6 cellular contexts compared by ENCODE assay signal in genomic region chr11:75304941-75305340, GRCh38. TPM values are rescaled to one million over a fixed set of nuclear protein-coding genes. Genes with fewer than 3 reads are reported as not detected.
DNase-seq lines count a peak whose midpoint lies in the region; ATAC-seq and TF ChIP-seq lines count a peak whose summit lies in the region.
"Not testable (repeated sequence)": the region's sequence is repeated elsewhere in the genome, so short reads cannot be mapped to it uniquely, and the experiment has no call there.

No MANE protein-coding gene starts in this region.

- not testable (repeated sequence) for ATAC-seq in T-helper 17 cell, heart left ventricle

- not testable (repeated sequence) for H3K27me3 ChIP-seq in mammary epithelial cell (ENCODE audit: insufficient read depth, low read length); heart left ventricle

- not testable (repeated sequence) for H3K9me3 ChIP-seq in T-helper 17 cell (ENCODE audit: control insufficient read depth, low read length, poor library complexity, severe bottlenecking); mammary epithelial cell (replicated peaks; ENCODE audit: insufficient read depth, low read length); heart left ventricle

- H3K27ac ChIP-seq in mammary epithelial cell (ENCODE audit: insufficient read depth, low read depth, low read length): not testable (repeated sequence)
- peak overlapping the region; percentile 99 for H3K27ac ChIP-seq in cingulate gyrus (ENCODE audit: low read depth, low read length)
- H3K27ac ChIP-seq in heart left ventricle: peak overlapping the region in 8 of 12 donors; percentile 42 to 81 (median 75)
- peak overlapping the region; percentile 99 for H3K27ac ChIP-seq in substantia nigra (ENCODE audit: low read depth, low read length, poor library complexity, severe bottlenecking)

- H2AFZ ChIP-seq in mammary epithelial cell (ENCODE audit: low read depth, low read length): not testable (repeated sequence)

- H3K27me3 Mint-ChIP-seq in T-helper 17 cell: not testable (repeated sequence)

- not testable (repeated sequence) for H3K4me3 Mint-ChIP-seq in T-helper 17 cell

- dilution Hi-C loops in mammary epithelial cell (cut with HindIII; ENCODE audit: low sequenced_read_pairs): loop anchor here (5.0 kb wide), 1 partner anchor 32 kb away; no protein-coding TSS in a partner anchor

- H3K36me3 ChIP-seq in mammary epithelial cell (ENCODE audit: insufficient read depth, low read length); heart left ventricle: not testable (repeated sequence)

- BruUV-seq in mammary epithelial cell (replicated peaks; lab: Mats Ljungman, UMichigan): not testable (repeated sequence)

- peaks cover 17% of the 10 kb centered on the region for H3K4me1 Mint-ChIP-seq in T-helper 17 cell

- intact Hi-C loops in mammary epithelial cell (cut with micrococcal nuclease); heart left ventricle (cut with DNase I): not testable (repeated sequence)

- H3K79me2 ChIP-seq in mammary epithelial cell (ENCODE audit: insufficient read depth, low read length): not testable (repeated sequence)

- H3K4me1 ChIP-seq in mammary epithelial cell (ENCODE audit: insufficient read depth, low read length): not testable (repeated sequence)
- H3K4me1 ChIP-seq in heart left ventricle: peaks cover 5 to 52% (median 25%) of the 10 kb centered on the region in 12 donors

- not testable (repeated sequence) for DNase-seq in T-helper 17 cell; heart left ventricle; substantia nigra (lab: John Stamatoyannopoulos, UW)
- DNase-seq in mammary epithelial cell: peak; percentile 17
- peak; percentile 41 for DNase-seq in kidney tubule cell (ENCODE audit: low spot score)

- in situ Hi-C loops in mammary epithelial cell (cut with MboI; ENCODE audit: low sequenced_read_pairs in 2 of 2): not testable (repeated sequence)

- not testable (repeated sequence) for H3K4me2 ChIP-seq in mammary epithelial cell (ENCODE audit: insufficient read depth, low read depth, low read length)

- TF ChIP-seq CTCF in mammary epithelial cell (conservative IDR thresholded peaks at IDR 0.05 in 1 of 2, IDR thresholded peaks at IDR 0.05 in 1 of 2; ENCODE audit: extremely low read depth in 1 of 2, insufficient read depth in 1 of 2, low read depth in 1 of 2, low read length in 2 of 2); heart left ventricle (IDR thresholded peaks at IDR 0.05): not testable (repeated sequence)

- H4K20me1 ChIP-seq in mammary epithelial cell (ENCODE audit: insufficient read depth, low read length): not testable (repeated sequence)

- not testable (repeated sequence) for H3K4me3 ChIP-seq in mammary epithelial cell (replicated peaks in 1 of 3; ENCODE audit: insufficient read depth in 1 of 3, low read depth in 2 of 3, low read length in 3 of 3)
- peak overlapping the region in 1 of 12 donors; percentile 46 for H3K4me3 ChIP-seq in heart left ventricle

- H3K27ac Mint-ChIP-seq in T-helper 17 cell: peak overlapping the region; percentile 14

- not testable (repeated sequence) for H3K9ac ChIP-seq in mammary epithelial cell (ENCODE audit: insufficient read depth, low read length)

- CTCF ChIA-PET in mammary epithelial cell (lab: Charles Lee; ENCODE audit: low non-redundant PET): not testable (repeated sequence)

- TF ChIP-seq POLR2A in heart left ventricle (IDR thresholded peaks at IDR 0.05): not testable (repeated sequence)

- not testable (repeated sequence) for H3K36me3 Mint-ChIP-seq in T-helper 17 cell (ENCODE audit: low read depth)

- WGBS in mammary epithelial cell (ENCODE audit: low coverage, missing lambda C conversion rate): 67% methylated on average over 4 of the region's 4 CpGs
- 78 to 93% (median 89%) methylated on average over 4 of the region's 4 CpGs for WGBS in heart left ventricle, 4 donors

RNA-seq across cellular contexts. Expression of gene ARRB1, which starts 46.5 kb away (rescaled TPM):
- total RNA-seq in T-helper 17 cell: 10 to 100 TPM; 26.3 to 39.6 TPM
- 1 to 10 TPM; 3.9 to 5.3 TPM for total RNA-seq in mammary epithelial cell
- 5.4 TPM for polyA plus RNA-seq in mammary epithelial cell
- 9.9 TPM for polyA minus RNA-seq in mammary epithelial cell
- 10 to 100 TPM; 15.2 to 58.9 (median 29.2) TPM for total RNA-seq in heart left ventricle
- polyA plus RNA-seq in heart left ventricle: 10 to 100 TPM in 1 of 2 donors, 1 to 10 TPM in 1; 7.9 to 12.5 TPM
